ENCODE assay signal across 21 cellular contexts in the genomic region with DNA sequence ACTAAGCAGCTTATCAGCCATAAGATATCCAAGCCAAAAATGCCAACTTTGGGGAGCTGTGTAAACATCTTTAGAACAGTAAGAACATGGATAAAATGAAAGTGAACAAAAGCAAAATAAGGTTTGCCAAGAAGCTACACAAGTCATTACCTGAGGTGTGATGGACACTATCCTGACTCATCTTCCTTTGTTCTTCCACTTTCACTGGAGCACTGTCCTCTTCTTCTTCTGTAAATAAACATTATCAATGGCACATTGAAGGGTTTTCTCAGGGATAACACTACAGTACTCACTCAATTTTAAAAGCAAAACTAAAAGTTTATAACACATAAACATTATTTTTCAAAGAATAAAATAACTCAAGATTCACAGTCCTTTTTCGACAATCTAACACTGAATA.
"Had no signal": no experiment of that assay in that cellular context is flagged by ENCODE, and none has a peak within 500 bp of the region (broad histone marks: within the 10 kb centered on the region; RNA-seq: fewer than 3 reads in every experiment).

No MANE protein-coding gene starts in this region.

- H3K27me3 ChIP-seq: brain microvascular endothelial cell, hepatocyte, tibial nerve had no signal

- H3K27ac Mint-ChIP-seq: activated CD4-positive, alpha-beta T cell treated with anti-CD3 and anti-CD28 coated beads, Interleukin-2, amount 10 ng/mL, durations not matched to agents 7 days and 5 days; activated naive CD8-positive, alpha-beta T cell treated with anti-CD3 and anti-CD28 coated beads, Interleukin-2, amount 10 ng/mL, durations not matched to agents 7 days and 5 days; activated T-helper 1 cell treated with anti-CD3 and anti-CD28 coated beads, Interleukin-12 subunit alpha, Interleukin-12 subunit beta, Interleukin-2, Interleukin-4 antibody, amounts not matched to agents 30 ng/mL and 10 ng/mL and 1 ng/mL, durations not matched to agents 14 hours and 24 hours and 36 hours; nephron progenitor cell; T-helper 2 cell treated with Interferon-gamma antibody and Interleukin-4, amounts not matched to agents 5 μg/mL and 100 μg/mL, for 36 hours had no signal

- H3K36me3 Mint-ChIP-seq: activated naive CD8-positive, alpha-beta T cell treated with anti-CD3 and anti-CD28 coated beads, Interleukin-2, amount 10 ng/mL, durations not matched to agents 7 days and 5 days had no signal

- H3K4me3 ChIP-seq: hepatocyte, left ventricle myocardium inferior, prostate gland, tibial nerve, uterus had no signal

- H3K36me3 ChIP-seq: brain microvascular endothelial cell, left ventricle myocardium inferior, prostate gland, tibial nerve, uterus had no signal

- H3K4me3 Mint-ChIP-seq: activated CD4-positive, alpha-beta T cell treated with anti-CD3 and anti-CD28 coated beads, Interleukin-2, amount 10 ng/mL, durations not matched to agents 7 days and 5 days; activated naive CD8-positive, alpha-beta T cell treated with anti-CD3 and anti-CD28 coated beads, Interleukin-2, amount 10 ng/mL, durations not matched to agents 7 days and 5 days; activated T-helper 1 cell treated with anti-CD3 and anti-CD28 coated beads, Interleukin-12 subunit alpha, Interleukin-12 subunit beta, Interleukin-2, Interleukin-4 antibody, amounts not matched to agents 30 ng/mL and 10 ng/mL and 1 ng/mL, durations not matched to agents 14 hours and 24 hours and 36 hours; nephron progenitor cell; T-helper 2 cell treated with Interferon-gamma antibody and Interleukin-4, amounts not matched to agents 5 μg/mL and 100 μg/mL, for 36 hours had no signal

- H3K27ac ChIP-seq: brain microvascular endothelial cell, left ventricle myocardium inferior, prostate gland, tibial nerve, uterus had no signal

- H3K9me3 ChIP-seq: left ventricle myocardium inferior, prostate gland, tibial nerve, uterus had no signal

- DNase-seq: activated CD4-positive, alpha-beta T cell treated with anti-CD3 and anti-CD28 coated beads, Interleukin-2, amount 10 ng/mL, durations not matched to agents 7 days and 5 days; activated CD4-positive, CD25-positive, alpha-beta regulatory T cell; activated naive CD8-positive, alpha-beta T cell treated with anti-CD3 and anti-CD28 coated beads, Interleukin-2, amount 10 ng/mL, durations not matched to agents 7 days and 5 days; brain microvascular endothelial cell; cerebellar nuclear complex; dermis blood vessel endothelial cell; islet precursor cell; left ventricle myocardium inferior; mesendoderm; nephron progenitor cell; right cardiac atrium; small intestine; stimulated activated CD4-positive, alpha-beta T cell treated with anti-CD3 and anti-CD28 coated beads, Interleukin-4, amount 100 ng/mL, for 24 hours; stimulated activated naive CD4-positive, alpha-beta T cell treated with Interleukin-2 at 50 U/mL for 16 hours; substantia nigra; uterus had no signal

- H3K4me1 ChIP-seq: prostate gland, uterus had no signal

- H3K9me3 Mint-ChIP-seq: activated CD4-positive, alpha-beta T cell treated with anti-CD3 and anti-CD28 coated beads, Interleukin-2, amount 10 ng/mL, durations not matched to agents 7 days and 5 days; activated naive CD8-positive, alpha-beta T cell treated with anti-CD3 and anti-CD28 coated beads, Interleukin-2, amount 10 ng/mL, durations not matched to agents 7 days and 5 days; activated T-helper 1 cell treated with anti-CD3 and anti-CD28 coated beads, Interleukin-12 subunit alpha, Interleukin-12 subunit beta, Interleukin-2, Interleukin-4 antibody, amounts not matched to agents 30 ng/mL and 10 ng/mL and 1 ng/mL, durations not matched to agents 14 hours and 24 hours and 36 hours; nephron progenitor cell; T-helper 2 cell treated with Interferon-gamma antibody and Interleukin-4, amounts not matched to agents 5 μg/mL and 100 μg/mL, for 36 hours had no signal

- FAIRE-seq: small intestine had no signal
